In the genomic region with DNA sequence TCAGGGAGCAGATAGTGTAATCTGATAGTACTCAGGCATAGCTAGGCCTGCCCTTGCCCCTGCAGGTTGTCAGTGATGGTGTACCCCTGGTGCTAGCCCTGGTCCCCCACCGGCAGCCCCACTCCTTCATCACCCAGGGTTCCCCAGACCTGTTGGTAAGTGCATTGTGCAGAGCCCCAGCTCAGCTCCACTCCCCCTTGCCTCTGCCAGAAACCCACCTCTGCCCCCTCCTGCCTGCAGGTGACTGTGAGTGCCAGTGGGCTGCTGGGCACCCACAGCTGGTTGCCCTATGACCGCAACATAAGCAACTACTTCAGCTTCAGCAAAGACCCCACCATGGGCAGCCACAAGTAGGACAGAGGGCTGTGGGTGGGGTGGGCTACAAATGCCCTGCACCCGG, we compare ENCODE assay signal across 1 cellular context.
TF ChIP-seq lines count a peak whose summit lies in the region.

No MANE protein-coding gene starts in this region.

TF ChIP-seq in GM12891, 5 proteins besides CTCF, POLR2A, EP300 and RAD21:
- no peak for TF ChIP-seq PAX5 (IDR thresholded peaks at IDR 0.05; ENCODE audit: insufficient read depth, low read length, severe bottlenecking)
- no peak for TF ChIP-seq SPI1 (IDR thresholded peaks at IDR 0.05; ENCODE audit: low read depth, low read length)
- TF ChIP-seq TAF1 (IDR thresholded peaks at IDR 0.05; ENCODE audit: low read depth, low read length) = no peak
